23 cellular contexts compared by ENCODE assay signal in the genomic region with DNA sequence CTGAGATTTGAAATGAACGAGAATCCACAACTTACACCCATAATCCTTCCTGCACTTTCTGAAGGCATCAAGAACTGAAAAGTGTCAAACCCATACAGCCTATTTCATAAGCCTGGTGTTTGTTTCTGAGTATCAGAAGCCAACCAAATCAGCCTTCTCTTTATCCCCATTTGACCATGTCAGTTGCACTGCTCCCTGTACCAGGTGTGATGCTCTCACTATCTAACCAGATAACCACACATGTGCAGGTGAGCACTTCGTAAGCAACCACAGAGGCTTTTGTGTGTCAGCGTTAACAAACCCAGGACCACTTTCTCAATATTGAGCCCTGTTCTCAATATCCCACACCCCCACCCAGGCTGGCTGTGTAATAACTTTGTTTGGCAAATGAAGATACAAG.
DNase-seq lines count a peak whose midpoint lies in the region; ATAC-seq, FAIRE-seq and TF ChIP-seq lines count a peak whose summit lies in the region.
"Had no signal": no experiment of that assay in that cellular context is flagged by ENCODE, and none has a peak within 500 bp of the region (broad histone marks: within the 10 kb centered on the region; RNA-seq: fewer than 3 reads in every experiment).

No MANE protein-coding gene starts in this region.

- no peak for TF ChIP-seq POLR2A in testis (IDR thresholded peaks at IDR 0.05)

- H3K9me3 Mint-ChIP-seq in endothelial cell (ENCODE audit: unreplicated experiment) = no peaks in the 10 kb centered on the region
- H3K9me3 Mint-ChIP-seq: CD8-positive, alpha-beta T cell; HFFc6 had no signal

- peak overlapping the region; percentile 18 for H3K4me3 Mint-ChIP-seq in endothelial cell (ENCODE audit: unreplicated experiment)
- H3K4me3 Mint-ChIP-seq: B cell; CD8-positive, alpha-beta T cell; HFFc6 had no signal

- no peak overlapping the region for H2AFZ ChIP-seq in MM.1S (ENCODE audit: low read length)

- H4K20me1 ChIP-seq in MM.1S (ENCODE audit: insufficient read depth, low read length) = no peaks in the 10 kb centered on the region

- whole genome bisulfite sequencing in testis, 2 donors = 92% methylated on average over 3 of the region's 3 CpGs

- H3K9me3 ChIP-seq in MM.1S (replicated peaks; ENCODE audit: insufficient read depth, low read length) (no peaks in the 10 kb centered on the region), neutrophil (no peaks in the 10 kb centered on the region), kidney (ENCODE audit: control insufficient read depth in 1 of 2, low read length in 2 of 2) (no peaks in the 10 kb centered on the region), testis (no peaks in the 10 kb centered on the region)

- no peak for FAIRE-seq in kidney (lab: Jason Lieb, UNC)
- FAIRE-seq: GM12892, GM18507, HTR-8/SVneo had no signal

- TF ChIP-seq CTCF in MM.1S (IDR thresholded peaks at IDR 0.05; ENCODE audit: low read length) (no peak), endothelial cell (IDR thresholded peaks at IDR 0.05; ENCODE audit: unreplicated experiment) (no peak), neutrophil (IDR thresholded peaks at IDR 0.05) (no peak), kidney (IDR thresholded peaks at IDR 0.05; ENCODE audit: borderline replicate concordance, extremely low read depth, insufficient read depth) (no peak), testis (IDR thresholded peaks at IDR 0.05) (no peak)

- peaks cover 22% of the 10 kb centered on the region for H3F3A ChIP-seq in MM.1S (ENCODE audit: insufficient read depth, low read length)

- no peak for ATAC-seq in HG02981 (IDR thresholded peaks at IDR 0.05; ENCODE audit: unreplicated experiment)
- ATAC-seq: CD8-positive, alpha-beta T cell; HCT116 had no signal

- H3K9ac ChIP-seq in MM.1S (ENCODE audit: low read length) (no peak overlapping the region; the same call in 1 of the 2 replicates), kidney (ENCODE audit: low read length in 2 of 2) (no peak overlapping the region)

- H3K4me3 ChIP-seq in MM.1S (ENCODE audit: low read length) (0 out of 2 replicates have a peak overlapping the region, but pooled peaks have one; percentile 4), neutrophil (ENCODE audit: low read depth in 1 of 2, low read length in 1 of 2) (no peak overlapping the region), kidney (ENCODE audit: low read length in 2 of 2) (no peak overlapping the region), testis (no peak overlapping the region)
- H3K4me3 ChIP-seq: BLaER1 treated with 17β-estradiol and CSF1 and Interleukin-3, amounts not matched to agents 10 nM and 100 nM had no signal

- H3K27me3 ChIP-seq in MM.1S (replicated peaks; ENCODE audit: insufficient read depth, low read length) = no peaks in the 10 kb centered on the region
- H3K27me3 ChIP-seq in neutrophil = no peaks in the 10 kb centered on the region
- no peaks in the 10 kb centered on the region for H3K27me3 ChIP-seq in testis
- H3K27me3 ChIP-seq: BLaER1 treated with 17β-estradiol and CSF1 and Interleukin-3, amounts not matched to agents 10 nM and 100 nM had no signal

- no peaks in the 10 kb centered on the region for H3K9me2 ChIP-seq in MM.1S (replicated peaks; ENCODE audit: insufficient read depth, low read length)

- peak overlapping the region; percentile 51 for H3K4me2 ChIP-seq in MM.1S (ENCODE audit: low read depth, low read length)

- H3K4me1 Mint-ChIP-seq in endothelial cell (ENCODE audit: unreplicated experiment) = peaks cover 57% of the 10 kb centered on the region
- H3K4me1 Mint-ChIP-seq: B cell had no signal

- H3K4me1 ChIP-seq in MM.1S (ENCODE audit: low read length) (peaks cover 48% of the 10 kb centered on the region), neutrophil (ENCODE audit: control insufficient read depth in 1 of 2, insufficient read depth in 1 of 2, low read depth in 1 of 2, low read length in 1 of 2) (peaks cover 27 to 28% of the 10 kb centered on the region in 2 experiments), kidney (ENCODE audit: control insufficient read depth in 1 of 2, insufficient read depth in 1 of 2, low read depth in 1 of 2, low read length in 2 of 2) (peaks cover 0 to 3% of the 10 kb centered on the region in 2 donors), testis (no peaks in the 10 kb centered on the region)

- peaks cover 14% of the 10 kb centered on the region for H3K36me3 Mint-ChIP-seq in endothelial cell (ENCODE audit: low read depth, unreplicated experiment)
- H3K36me3 Mint-ChIP-seq: CD8-positive, alpha-beta T cell had no signal

- H3K36me3 ChIP-seq in MM.1S (replicated peaks; ENCODE audit: insufficient read depth, low read length) (no peaks in the 10 kb centered on the region), neutrophil (no peaks in the 10 kb centered on the region), kidney (ENCODE audit: control insufficient read depth in 1 of 2, insufficient read depth in 2 of 2, low read length in 2 of 2) (no peaks in the 10 kb centered on the region), testis (ENCODE audit: low read depth, missing control alignments) (no peaks in the 10 kb centered on the region)

- H3K27ac Mint-ChIP-seq in endothelial cell (ENCODE audit: unreplicated experiment) = no peak overlapping the region
- H3K27ac Mint-ChIP-seq: B cell; CD8-positive, alpha-beta T cell; HFFc6 had no signal

- H3K27me3 Mint-ChIP-seq in endothelial cell (ENCODE audit: unreplicated experiment) = peaks cover 5% of the 10 kb centered on the region
- H3K27me3 Mint-ChIP-seq: B cell had no signal

- H3K27ac ChIP-seq in MM.1S (ENCODE audit: low read length) (peak overlapping the region; percentile 59; the same call in 1 of the 2 replicates), neutrophil (peak overlapping the region; percentile 22), kidney (ENCODE audit: low read depth in 2 of 2, low read length in 2 of 2) (no peak overlapping the region), testis (no peak overlapping the region)

- intact Hi-C loops in kidney (cut with DNase I) = no loop called here
- intact Hi-C loops in testis (cut with DNase I; ENCODE audit: low total_unique reads) = no loop called here

- peak; percentile 36 for DNase-seq in DMS53 treated with DMSO at 0.1 percent for 48 hours (lab: John Stamatoyannopoulos, UW; ENCODE audit: unreplicated experiment)
- peak; percentile 98 for DNase-seq in MM.1S
- DNase-seq in endothelial cell (ENCODE audit: low spot score) = no peak
- DNase-seq in kidney = no peak
- no peak for DNase-seq in testis
- no peak for DNase-seq in central memory CD4-positive, alpha-beta T cell
- DNase-seq: Calu3; CD8-positive, alpha-beta T cell; DMS 273 treated with DMSO at 0.1 percent for 48 hours; DMS79; GDM1; GOT3; H7; HFFc6; IMR-90 had no signal

- H3K79me2 ChIP-seq in MM.1S (ENCODE audit: low read length) = peaks cover 77% of the 10 kb centered on the region

Comparison
In these comparisons a context has a peak if more than half of its experiments do, and no peak if none do; other contexts are left out.
1. DNase-seq: peak in DMS53 treated with DMSO at 0.1 percent for 48 hours (single experiment) and MM.1S (single experiment); none in endothelial cell (single experiment), kidney (single experiment), testis (single experiment) and central memory CD4-positive, alpha-beta T cell (single experiment).
2. H3K27ac ChIP-seq: peak in MM.1S (single experiment) and neutrophil (single experiment); none in kidney (0 of 2) and testis (0 of 2).